Comparison of ENCODE assay signal across 8 cellular contexts in the genomic region with DNA sequence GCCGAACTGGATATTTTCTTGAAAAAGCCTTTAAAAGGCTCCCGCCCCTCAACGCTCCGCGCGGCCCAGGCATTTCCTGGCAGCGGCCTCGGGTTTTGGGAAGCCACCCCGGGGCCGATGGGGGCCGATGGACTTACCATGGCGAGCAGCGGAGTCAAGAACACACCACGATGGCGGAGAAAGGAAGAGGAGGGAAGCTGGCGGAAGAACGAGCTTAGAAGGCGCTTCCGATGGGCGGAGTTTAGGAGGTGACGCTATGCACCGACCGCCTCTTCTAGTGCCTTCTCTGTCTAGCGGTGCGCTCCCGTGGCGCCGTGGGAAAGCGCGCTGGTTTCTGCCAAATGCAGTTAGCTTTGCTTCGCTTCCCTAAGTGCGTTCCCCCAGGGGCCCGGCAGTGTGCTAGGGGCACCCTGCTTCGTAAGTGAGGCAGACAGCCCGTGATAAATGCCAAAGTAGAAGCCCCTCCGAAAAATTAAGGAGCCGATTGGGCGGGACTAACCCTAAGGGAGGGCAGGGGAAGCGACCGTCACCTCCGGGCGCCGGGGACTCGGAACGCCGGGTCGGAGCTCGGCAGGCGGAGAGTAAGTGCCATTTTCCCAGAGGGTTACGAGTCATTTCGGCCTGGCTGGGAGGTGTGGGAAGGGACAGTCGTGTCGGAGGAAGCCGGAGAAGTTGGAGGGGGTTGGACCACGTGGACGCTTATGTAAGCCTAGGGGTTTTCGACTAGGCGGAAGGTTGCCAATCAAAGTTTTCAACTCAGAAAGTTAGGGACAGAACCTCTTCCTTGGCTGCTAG. TPM values are rescaled to one million over a fixed set of nuclear protein-coding genes. Genes with fewer than 3 reads are reported as not detected.
DNase-seq lines count a peak whose midpoint lies in the region; ATAC-seq and TF ChIP-seq lines count a peak whose summit lies in the region.

A gene (minus strand): TSS at position 194 of the 795 bp plus-strand sequence. CDS start 54 bp downstream, at position 140.

- H4K20me1 ChIP-seq in mammary epithelial cell (ENCODE audit: insufficient read depth, low read length) (peaks cover 10% of the 10 kb centered on the region), smooth muscle cell (ENCODE audit: low read depth) (peaks cover 45% of the 10 kb centered on the region)

- H3K4me1 ChIP-seq in mammary epithelial cell (ENCODE audit: insufficient read depth, low read length) (peaks cover 8% of the 10 kb centered on the region), smooth muscle cell (ENCODE audit: low read depth) (no peaks in the 10 kb centered on the region)

- H3K27me3 ChIP-seq in mammary epithelial cell (ENCODE audit: insufficient read depth, low read length) (no peaks in the 10 kb centered on the region), smooth muscle cell (ENCODE audit: low read depth) (no peaks in the 10 kb centered on the region)

- 36% methylated on average over 34 of the region's 58 CpGs for WGBS in mammary epithelial cell (ENCODE audit: low coverage, missing lambda C conversion rate)
- 41% methylated on average over 58 of the region's 58 CpGs for WGBS in smooth muscle cell (ENCODE audit: low lambda C conversion rate)

- dilution Hi-C loops in mammary epithelial cell (cut with HindIII; ENCODE audit: low sequenced_read_pairs), result no loop called here

- H3K79me2 ChIP-seq in mammary epithelial cell (ENCODE audit: insufficient read depth, low read length) (peaks cover 52% of the 10 kb centered on the region), smooth muscle cell (ENCODE audit: low read depth) (peaks cover 44% of the 10 kb centered on the region)

- peaks cover 5% of the 10 kb centered on the region for H3K36me3 ChIP-seq in mammary epithelial cell (ENCODE audit: insufficient read depth, low read length)
- no peaks in the 10 kb centered on the region for H3K36me3 ChIP-seq in smooth muscle cell (ENCODE audit: low read depth)

- peak within 1 kb of the TSS; percentile 85 for H2AFZ ChIP-seq in mammary epithelial cell (ENCODE audit: low read depth, low read length)
- H2AFZ ChIP-seq in smooth muscle cell (ENCODE audit: low read depth), result peak within 1 kb of the TSS; percentile 77

- intact Hi-C loops in mammary epithelial cell (cut with micrococcal nuclease), result loop anchor here (1.0 to 5.0 kb wide), 4 partner anchors 61 to 151 kb away; a partner anchor contains a TSS

- ATAC-seq in HG03175 (IDR thresholded peaks at IDR 0.05; ENCODE audit: unreplicated experiment), result peak; percentile 93

- H3K9ac ChIP-seq in mammary epithelial cell (ENCODE audit: insufficient read depth, low read length) (peak within 1 kb of the TSS; percentile 90), smooth muscle cell (ENCODE audit: low read depth) (peak within 1 kb of the TSS; percentile 95)

- TSS peak; percentile 90 for BruUV-seq in mammary epithelial cell (replicated peaks; lab: Mats Ljungman, UMichigan)

- in situ Hi-C loops in GM18951 (cut with MboI; ENCODE audit: low sequenced_read_pairs, unreplicated experiment), result no loop called here
- in situ Hi-C loops in mammary epithelial cell (cut with MboI; ENCODE audit: low sequenced_read_pairs in 2 of 2), result no loop called here

- H3F3A ChIP-seq in smooth muscle cell (ENCODE audit: low read depth), result no peaks in the 10 kb centered on the region

- TF ChIP-seq POLR2A in GM18951 (IDR thresholded peaks at IDR 0.05; ENCODE audit: extremely low read depth, insufficient read depth, insufficient read length), result peak; percentile 91

- CTCF ChIA-PET in mammary epithelial cell (lab: Charles Lee; ENCODE audit: low non-redundant PET), result no interaction called here

- DNase-seq in AG08396 (ENCODE audit: low spot score) (peak; percentile 70), NCI-H2227 treated with DMSO at 0.1 percent for 48 hours (lab: John Stamatoyannopoulos, UW) (peak; percentile 94), mammary epithelial cell (peak; percentile 84), iPS-NIHi11 (ENCODE audit: low spot score) (peak; percentile 77), smooth muscle cell (lab: John Stamatoyannopoulos, UW; ENCODE audit: unreplicated experiment) (peak; percentile 49)

- TF ChIP-seq CTCF in WI38 (IDR thresholded peaks at IDR 0.05; ENCODE audit: low read depth, low read length) (no peak), mammary epithelial cell (conservative IDR thresholded peaks at IDR 0.05 in 1 of 2, IDR thresholded peaks at IDR 0.05 in 1 of 2; ENCODE audit: extremely low read depth in 1 of 2, insufficient read depth in 1 of 2, low read depth in 1 of 2, low read length in 2 of 2) (no peak), smooth muscle cell (IDR thresholded peaks at IDR 0.05; ENCODE audit: borderline replicate concordance, insufficient read depth, poor library complexity, severe bottlenecking) (no peak)

- no peaks in the 10 kb centered on the region for H3K9me3 ChIP-seq in mammary epithelial cell (replicated peaks; ENCODE audit: insufficient read depth, low read length)
- no peaks in the 10 kb centered on the region for H3K9me3 ChIP-seq in smooth muscle cell (replicated peaks; ENCODE audit: low read depth)

- H3K4me3 ChIP-seq in WI38 (ENCODE audit: low read depth, low read length) (peak within 1 kb of the TSS; percentile 66), mammary epithelial cell (replicated peaks in 1 of 3; ENCODE audit: insufficient read depth in 1 of 3, low read depth in 2 of 3, low read length in 3 of 3) (peak within 1 kb of the TSS; percentile 43 to 80 (median 69)), smooth muscle cell (peak within 1 kb of the TSS; percentile 87)

- H3K4me2 ChIP-seq in mammary epithelial cell (ENCODE audit: insufficient read depth, low read depth, low read length) (peak within 1 kb of the TSS; percentile 73), smooth muscle cell (peak within 1 kb of the TSS; percentile 90)

- H3K27ac ChIP-seq in mammary epithelial cell (ENCODE audit: insufficient read depth, low read depth, low read length), result peak within 1 kb of the TSS; percentile 78
- peak within 1 kb of the TSS; percentile 89 for H3K27ac ChIP-seq in smooth muscle cell (ENCODE audit: low read depth)

RNA-seq across cellular contexts. Expression of the gene that starts here (rescaled TPM):
- 1,000 to 10,000 TPM; 1,137 to 1,408 TPM for total RNA-seq in mammary epithelial cell
- polyA plus RNA-seq in mammary epithelial cell, result 2,619 TPM
- polyA minus RNA-seq in mammary epithelial cell, result 71.0 TPM
- 4,715 and 4,767 TPM in 2 replicates for total RNA-seq in smooth muscle cell
- polyA plus RNA-seq in smooth muscle cell, result 764 and 823 TPM in 2 replicates

Comparison
In these comparisons a context has a peak if more than half of its experiments do, and no peak if none do; other contexts are left out.
1. Peak in every context shown above with its lines: DNase-seq, ATAC-seq, H3K4me3 ChIP-seq and H3K27ac ChIP-seq.